Comparison of ENCODE assay signal across 8 cellular contexts in the genomic region with DNA sequence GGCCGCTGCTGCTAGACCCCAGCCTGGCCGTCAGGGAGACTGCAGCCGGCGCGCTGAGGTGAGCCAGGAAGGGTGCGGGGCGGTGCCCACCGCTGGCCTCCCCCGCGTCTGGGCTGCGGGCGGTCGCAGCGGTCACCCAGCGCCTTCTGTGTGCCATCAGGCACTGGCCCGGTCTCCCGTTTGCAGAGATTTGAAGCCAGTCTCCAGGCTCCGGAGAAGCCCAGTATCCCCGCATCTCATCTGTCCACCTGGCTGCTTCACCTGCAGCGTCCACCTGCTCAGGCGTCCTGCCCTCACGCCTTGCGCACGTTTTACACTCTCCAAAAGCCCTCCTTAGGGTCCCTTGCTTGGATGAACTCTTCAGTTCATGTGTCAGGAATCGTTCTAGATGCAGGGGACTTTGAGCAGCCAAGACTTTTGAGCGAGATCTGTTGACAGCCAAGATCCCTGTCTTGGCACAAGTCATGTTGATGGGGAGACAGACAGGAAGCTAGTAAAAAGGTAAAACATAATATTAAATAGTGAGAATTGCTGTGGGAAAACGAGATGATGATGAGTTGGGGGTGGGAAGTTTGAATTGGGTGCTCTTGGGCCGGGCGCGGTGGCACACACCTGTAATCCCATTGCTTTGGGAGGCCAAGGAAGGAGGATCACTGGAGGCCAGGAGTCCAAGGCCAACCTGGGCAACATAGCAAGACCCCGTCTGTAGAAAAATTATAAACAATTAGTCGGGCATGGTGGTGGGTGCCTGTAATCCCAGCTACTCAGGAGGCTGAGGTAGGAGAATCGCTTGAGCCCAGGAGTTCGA. TPM values are rescaled to one million over a fixed set of nuclear protein-coding genes. Genes with fewer than 3 reads are reported as not detected.
A peak's percentile ranks its signal among the peaks of the same experiment; 100 is the strongest.
DNase-seq lines count a peak whose midpoint lies in the region; ATAC-seq and TF ChIP-seq lines count a peak whose summit lies in the region.

No MANE protein-coding gene starts in this region.

- DNase-seq in HFF-Myc (ENCODE audit: extremely low read depth, low read depth) (no peak), hepatocyte (ENCODE audit: low spot score) (no peak), smooth muscle cell (lab: John Stamatoyannopoulos, UW; ENCODE audit: unreplicated experiment) (no peak), hippocampal formation (lab: John Stamatoyannopoulos, UW) (no peak), EL (no peak)

- H3F3A ChIP-seq in smooth muscle cell (ENCODE audit: low read depth) = peaks cover 9% of the 10 kb centered on the region

- no peaks in the 10 kb centered on the region for H3K9me3 ChIP-seq in hepatocyte (ENCODE audit: low read depth)
- no peaks in the 10 kb centered on the region for H3K9me3 ChIP-seq in smooth muscle cell (replicated peaks; ENCODE audit: low read depth)

- H3K4me3 ChIP-seq in HFF-Myc (replicated peaks; ENCODE audit: low read depth, low read length) (peak overlapping the region; percentile 90), hepatocyte (peak overlapping the region; percentile 90), smooth muscle cell (peak overlapping the region; percentile 100)

- H3K4me2 ChIP-seq in hepatocyte (peak overlapping the region; percentile 95), smooth muscle cell (peak overlapping the region; percentile 100)

- H3K9ac ChIP-seq in smooth muscle cell (ENCODE audit: low read depth) = peak overlapping the region; percentile 89

- H3K27ac ChIP-seq in VCaP (peak overlapping the region; percentile 83), hepatocyte (peak overlapping the region; percentile 95), smooth muscle cell (ENCODE audit: low read depth) (no peak overlapping the region)

- no peaks in the 10 kb centered on the region for H3K36me3 ChIP-seq in hepatocyte (replicated peaks; ENCODE audit: insufficient read depth, low read depth)
- peaks cover 5% of the 10 kb centered on the region for H3K36me3 ChIP-seq in smooth muscle cell (ENCODE audit: low read depth)

- no peaks in the 10 kb centered on the region for H3K9me2 ChIP-seq in hepatocyte (replicated peaks; ENCODE audit: insufficient read depth)

- peaks cover 3% of the 10 kb centered on the region for H4K20me1 ChIP-seq in hepatocyte (ENCODE audit: insufficient read depth, poor library complexity, severe bottlenecking)
- H4K20me1 ChIP-seq in smooth muscle cell (ENCODE audit: low read depth) = peaks cover 18% of the 10 kb centered on the region

- H3K27me3 ChIP-seq in hepatocyte (no peaks in the 10 kb centered on the region), smooth muscle cell (ENCODE audit: low read depth) (no peaks in the 10 kb centered on the region)

- WGBS in hepatocyte (ENCODE audit: low lambda C conversion rate, missing lambda C conversion rate) = 27% methylated on average over 31 of the region's 34 CpGs
- WGBS in smooth muscle cell (ENCODE audit: low lambda C conversion rate) = 25% methylated on average over 33 of the region's 34 CpGs

- H3K4me1 ChIP-seq in hepatocyte (ENCODE audit: insufficient read depth) = peaks cover 18% of the 10 kb centered on the region
- H3K4me1 ChIP-seq in smooth muscle cell (ENCODE audit: low read depth) = peaks cover 3% of the 10 kb centered on the region

- ATAC-seq in GM19395 (IDR thresholded peaks at IDR 0.05; ENCODE audit: unreplicated experiment) (no peak), GM21717 (IDR thresholded peaks at IDR 0.05; ENCODE audit: unreplicated experiment) (no peak)

- H3K79me2 ChIP-seq in hepatocyte (peaks cover 31% of the 10 kb centered on the region), smooth muscle cell (ENCODE audit: low read depth) (peaks cover 11% of the 10 kb centered on the region)

- H2AFZ ChIP-seq in hepatocyte = peak overlapping the region; percentile 100
- peak overlapping the region; percentile 100 for H2AFZ ChIP-seq in smooth muscle cell (ENCODE audit: low read depth)

- TF ChIP-seq CTCF in HFF-Myc (IDR thresholded peaks at IDR 0.05; ENCODE audit: low read depth, low read length, missing control alignments) (no peak), VCaP (conservative IDR thresholded peaks at IDR 0.05) (no peak), hepatocyte (IDR thresholded peaks at IDR 0.05; ENCODE audit: poor library complexity) (no peak), smooth muscle cell (IDR thresholded peaks at IDR 0.05; ENCODE audit: borderline replicate concordance, insufficient read depth, poor library complexity, severe bottlenecking) (peak; percentile 2)

RNA-seq across cellular contexts. Expression of a gene that starts 0.9 kb away (rescaled TPM):
- total RNA-seq in hepatocyte = 16.8 and 18.7 TPM in 2 replicates
- 3.8 and 4.2 TPM in 2 replicates for polyA plus RNA-seq in hepatocyte
- 7.2 and 9.1 TPM in 2 replicates for total RNA-seq in smooth muscle cell
- 3.1 and 3.6 TPM in 2 replicates for polyA plus RNA-seq in smooth muscle cell

RNA-seq across cellular contexts. Expression of a gene that starts 41.7 kb away (rescaled TPM):
- total RNA-seq in hepatocyte = 23.9 and 25.8 TPM in 2 replicates
- polyA plus RNA-seq in hepatocyte = 23.0 and 23.9 TPM in 2 replicates
- 21.3 and 37.9 TPM in 2 replicates for total RNA-seq in smooth muscle cell
- 21.1 and 31.7 TPM in 2 replicates for polyA plus RNA-seq in smooth muscle cell
